In genomic region chr9:92762781-92763708, GRCh38 we compare ENCODE assay signal across 8 cellular contexts. TPM values are rescaled to one million over a fixed set of nuclear protein-coding genes. Genes with fewer than 3 reads are reported as not detected.
DNase-seq lines count a peak whose midpoint lies in the region; ATAC-seq and TF ChIP-seq lines count a peak whose summit lies in the region.

No MANE protein-coding gene starts in this region.

- POLR2A ChIA-PET in PC-9 (lab: Charles Lee; ENCODE audit: unreplicated experiment), result interaction anchor here (0.7 kb wide), 1 partner anchor 723 kb away, joined by 4 read pairs; no protein-coding TSS in a partner anchor
- POLR2A ChIA-PET in HEK293T (lab: Yijun Ruan, JAX), result no interaction called here

- DNase-seq in DND-41, result no peak
- no peak for DNase-seq in PC-9
- no peak for DNase-seq in epithelial cell of prostate (ENCODE audit: low read depth, low spot score)
- DNase-seq in HEK293T (ENCODE audit: extremely low spot score), result no peak
- DNase-seq in NOMO-1 treated with DMSO at 0.1 percent for 48 hours (lab: John Stamatoyannopoulos, UW; ENCODE audit: unreplicated experiment), result no peak

- peaks cover 7% of the 10 kb centered on the region; the same call in 1 of the 2 replicates for H3F3A ChIP-seq in PC-9 (ENCODE audit: insufficient read depth, low read depth)

- H3K9me3 ChIP-seq in DND-41 (ENCODE audit: insufficient read depth, low read length, severe bottlenecking) (no peaks in the 10 kb centered on the region), PC-9 (ENCODE audit: insufficient read depth, low read depth) (no peaks in the 10 kb centered on the region), parathyroid adenoma (ENCODE audit: control insufficient read depth, low read length) (no peaks in the 10 kb centered on the region)

- H3K36me3 ChIP-seq in DND-41 (ENCODE audit: insufficient read depth, low read length) (no peaks in the 10 kb centered on the region; the same call in 1 of the 2 replicates), PC-9 (ENCODE audit: low read depth) (no peaks in the 10 kb centered on the region), parathyroid adenoma (ENCODE audit: control insufficient read depth, insufficient read depth, low read length) (no peaks in the 10 kb centered on the region)

- CTCF ChIA-PET in PC-9 (lab: Charles Lee) (interaction anchor here (0.5 to 0.8 kb wide), 3 partner anchors 28 to 486 kb away, joined by 3 to 4 read pairs (median 3); no protein-coding TSS in a partner anchor), HEK293T (lab: Yijun Ruan, JAX) (no interaction called here)

- H3K4me1 ChIP-seq in DND-41 (ENCODE audit: insufficient read depth, low read length) (peaks cover 35% of the 10 kb centered on the region), PC-9 (replicated peaks; ENCODE audit: insufficient read depth) (peaks cover 16% of the 10 kb centered on the region), parathyroid adenoma (peaks cover 4% of the 10 kb centered on the region)

- H2AFZ ChIP-seq in DND-41 (ENCODE audit: low read depth, low read length), result peak overlapping the region; percentile 68; the same call in 1 of the 2 replicates
- peak overlapping the region; percentile 97 for H2AFZ ChIP-seq in PC-9
- H2AFZ ChIP-seq in parathyroid adenoma, result no peak overlapping the region

- TF ChIP-seq CTCF in DND-41 (IDR thresholded peaks at IDR 0.05; ENCODE audit: borderline replicate concordance, extremely low read depth, low read length, poor library complexity, severe bottlenecking) (no peak), PC-9 (conservative IDR thresholded peaks at IDR 0.05) (no peak), parathyroid adenoma (IDR thresholded peaks at IDR 0.05) (no peak)

- intact Hi-C loops in PC-9 (cut with micrococcal nuclease; ENCODE audit: unreplicated experiment), result loop anchor here (10.0 kb wide), 2 partner anchors 332 to 438 kb away; partner anchors contain the start of genes CARD19, CENPP and NOL8

- no peak for ATAC-seq in DND-41 (ENCODE audit: insufficient read depth, low read depth)
- no peak for ATAC-seq in HG03520 (IDR thresholded peaks at IDR 0.05; ENCODE audit: unreplicated experiment)
- ATAC-seq in GM21619 (IDR thresholded peaks at IDR 0.05; ENCODE audit: unreplicated experiment), result no peak

- H3K27ac ChIP-seq in DND-41 (ENCODE audit: low read length) (peak overlapping the region; percentile 66), PC-9 (no peak overlapping the region), epithelial cell of prostate (peak overlapping the region; percentile 96), parathyroid adenoma (no peak overlapping the region)

- H3K4me3 ChIP-seq in DND-41 (ENCODE audit: low read depth in 1 of 2, low read length in 2 of 2) (peak overlapping the region; percentile 77 to 83; a peak in 3 of 4 replicates), PC-9 (peak overlapping the region; percentile 87), parathyroid adenoma (ENCODE audit: low read depth, low read length) (peak overlapping the region; percentile 80)

- TSS peak; percentile 28 for BruUV-seq in PC-9 (replicated peaks; lab: Mats Ljungman, UMichigan)

- H3K27me3 ChIP-seq in DND-41 (ENCODE audit: insufficient read depth, low read length, poor library complexity), result no peaks in the 10 kb centered on the region
- no peaks in the 10 kb centered on the region for H3K27me3 ChIP-seq in PC-9 (ENCODE audit: insufficient read depth, low read depth)
- H3K27me3 ChIP-seq in parathyroid adenoma (ENCODE audit: control insufficient read depth, insufficient read depth, low read length), result no peaks in the 10 kb centered on the region

- H3K9ac ChIP-seq in DND-41 (ENCODE audit: low read depth, low read length) (peak overlapping the region; percentile 86), parathyroid adenoma (no peak overlapping the region)

- no peaks in the 10 kb centered on the region for H3K9me2 ChIP-seq in PC-9 (ENCODE audit: insufficient read depth)

- H4K20me1 ChIP-seq in DND-41 (ENCODE audit: insufficient read depth, low read length) (peaks cover 48% of the 10 kb centered on the region), PC-9 (ENCODE audit: insufficient read depth) (peaks cover 18% of the 10 kb centered on the region)

- H3K4me2 ChIP-seq in DND-41 (ENCODE audit: insufficient read depth, low read length), result peak overlapping the region; percentile 98
- peak overlapping the region; percentile 94 for H3K4me2 ChIP-seq in PC-9
- H3K4me2 ChIP-seq in parathyroid adenoma (ENCODE audit: low read length), result peak overlapping the region; percentile 95

- H3K79me2 ChIP-seq in DND-41 (ENCODE audit: insufficient read depth, low read length) (peaks cover 61% of the 10 kb centered on the region), PC-9 (ENCODE audit: low read depth) (peaks cover 60% of the 10 kb centered on the region), parathyroid adenoma (peaks cover 12% of the 10 kb centered on the region)

TF ChIP-seq in HEK293T, 16 proteins besides CTCF, POLR2A, EP300 and RAD21:
- TF ChIP-seq, protein P1, sequence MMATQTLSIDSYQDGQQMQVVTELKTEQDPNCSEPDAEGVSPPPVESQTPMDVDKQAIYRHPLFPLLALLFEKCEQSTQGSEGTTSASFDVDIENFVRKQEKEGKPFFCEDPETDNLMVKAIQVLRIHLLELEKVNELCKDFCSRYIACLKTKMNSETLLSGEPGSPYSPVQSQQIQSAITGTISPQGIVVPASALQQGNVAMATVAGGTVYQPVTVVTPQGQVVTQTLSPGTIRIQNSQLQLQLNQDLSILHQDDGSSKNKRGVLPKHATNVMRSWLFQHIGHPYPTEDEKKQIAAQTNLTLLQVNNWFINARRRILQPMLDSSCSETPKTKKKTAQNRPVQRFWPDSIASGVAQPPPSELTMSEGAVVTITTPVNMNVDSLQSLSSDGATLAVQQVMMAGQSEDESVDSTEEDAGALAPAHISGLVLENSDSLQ (IDR thresholded peaks at IDR 0.05), result no peak
- TF ChIP-seq FOXM1 (IDR thresholded peaks at IDR 0.05; ENCODE audit: borderline replicate concordance), result no peak
- no peak for TF ChIP-seq FOXK2 (IDR thresholded peaks at IDR 0.05)
- no peak for TF ChIP-seq BHLHE40 (IDR thresholded peaks at IDR 0.05; ENCODE audit: borderline replicate concordance)
- TF ChIP-seq NFRKB (IDR thresholded peaks at IDR 0.05), result no peak
- no peak for TF ChIP-seq TARDBP (IDR thresholded peaks at IDR 0.05)
- TF ChIP-seq LEF1 (IDR thresholded peaks at IDR 0.05; ENCODE audit: borderline replicate concordance), result no peak
- TF ChIP-seq ELF4 (IDR thresholded peaks at IDR 0.05), result no peak
- no peak for TF ChIP-seq SP1 (IDR thresholded peaks at IDR 0.05)

RNA-seq across cellular contexts. Expression of gene BICD2, which starts 1.6 kb away (rescaled TPM):
- 40.0 and 40.6 TPM in 2 replicates for total RNA-seq in PC-9 (2021)

Comparison
In these comparisons a context has a peak if more than half of its experiments do, and no peak if none do; other contexts are left out.
1. H3K27ac ChIP-seq: peak in DND-41 (single experiment) and epithelial cell of prostate (single experiment); none in PC-9 (single experiment) and parathyroid adenoma (single experiment).
2. Peak in every context shown above with its lines, with median percentiles within 50 percentile points of each other: H3K4me2 ChIP-seq and H3K4me3 ChIP-seq.